In genomic region chr20:53591206-53591651, GRCh38 we compare ENCODE assay signal across 8 cellular contexts. TPM values are rescaled to one million over a fixed set of nuclear protein-coding genes. Genes with fewer than 3 reads are reported as not detected.
DNase-seq lines count a peak whose midpoint lies in the region; TF ChIP-seq lines count a peak whose summit lies in the region.
"Not testable (repeated sequence)": the region's sequence is repeated elsewhere in the genome, so short reads cannot be mapped to it uniquely, and the experiment has no call there.

No MANE protein-coding gene starts in this region.

- H3K4me1 ChIP-seq in Karpas-422 (ENCODE audit: low read length) (peaks cover 26% of the 10 kb centered on the region), neutrophil (ENCODE audit: control insufficient read depth in 1 of 2, insufficient read depth in 1 of 2, low read depth in 1 of 2, low read length in 1 of 2) (peaks cover 57 to 59% of the 10 kb centered on the region in 2 experiments), thyroid gland (peaks cover 10 to 23% of the 10 kb centered on the region in 2 donors)
- H3K4me1 ChIP-seq in ascending aorta = not testable (repeated sequence)

- not testable (repeated sequence) for H4K20me1 ChIP-seq in Karpas-422 (ENCODE audit: insufficient read depth, low read depth, low read length)

- DNase-seq in Calu3; Karpas-422; T-helper 2 cell treated with Interferon-gamma antibody and Interleukin-4, amounts not matched to agents 5 μg/mL and 100 μg/mL, for 36 hours (ENCODE audit: low spot score); ascending aorta (ENCODE audit: low spot score in 2 of 2); epithelial cell of proximal tubule (ENCODE audit: low read depth); kidney epithelial cell (ENCODE audit: low read depth); thyroid gland: not testable (repeated sequence)

- peaks cover 75% of the 10 kb centered on the region for H3K36me3 Mint-ChIP-seq in Calu3 (ENCODE audit: insufficient read depth, unreplicated experiment)
- H3K36me3 Mint-ChIP-seq in T-helper 2 cell treated with Interferon-gamma antibody and Interleukin-4, amounts not matched to agents 5 μg/mL and 100 μg/mL, for 36 hours (ENCODE audit: low read depth) = peaks cover 36% of the 10 kb centered on the region

- not testable (repeated sequence) for H3K9me3 ChIP-seq in Karpas-422 (ENCODE audit: low read length); ascending aorta; neutrophil; thyroid gland

- H3K9me3 Mint-ChIP-seq in Calu3 (ENCODE audit: low read depth, unreplicated experiment); T-helper 2 cell treated with Interferon-gamma antibody and Interleukin-4, amounts not matched to agents 5 μg/mL and 100 μg/mL, for 36 hours: not testable (repeated sequence)

- H3K9ac ChIP-seq in Karpas-422 (ENCODE audit: low read length) = not testable (repeated sequence)

- not testable (repeated sequence) for H3K9me2 ChIP-seq in Karpas-422 (replicated peaks; ENCODE audit: insufficient read depth, low read length)

- H3K4me3 Mint-ChIP-seq in Calu3 (ENCODE audit: low read depth, unreplicated experiment) = peak overlapping the region; percentile 69
- H3K4me3 Mint-ChIP-seq in T-helper 2 cell treated with Interferon-gamma antibody and Interleukin-4, amounts not matched to agents 5 μg/mL and 100 μg/mL, for 36 hours = peak overlapping the region; percentile 94

- not testable (repeated sequence) for TF ChIP-seq POLR2A in thyroid gland (IDR thresholded peaks at IDR 0.05)

- TF ChIP-seq CTCF in Calu3 (IDR thresholded peaks at IDR 0.05; ENCODE audit: unreplicated experiment); ascending aorta (IDR thresholded peaks at IDR 0.05); epithelial cell of proximal tubule (conservative IDR thresholded peaks at IDR 0.05; ENCODE audit: low read depth, low read length); kidney epithelial cell (IDR thresholded peaks at IDR 0.05; ENCODE audit: insufficient read depth, low read length, poor library complexity, severe bottlenecking); neutrophil (IDR thresholded peaks at IDR 0.05); thyroid gland (IDR thresholded peaks at IDR 0.05): not testable (repeated sequence)

- H3K27ac ChIP-seq in Karpas-422 (ENCODE audit: low read length) (peak overlapping the region; percentile 61), ascending aorta (peak overlapping the region; percentile 95 to 99), neutrophil (peak overlapping the region; percentile 98), thyroid gland (peak overlapping the region; percentile 99 to 100 (median 100))

- 21 to 24% methylated on average over 4 of the region's 4 CpGs for WGBS in thyroid gland, 2 donors

- peak overlapping the region; percentile 86 for H3K27ac Mint-ChIP-seq in Calu3 (ENCODE audit: unreplicated experiment)
- peak overlapping the region; percentile 95 for H3K27ac Mint-ChIP-seq in T-helper 2 cell treated with Interferon-gamma antibody and Interleukin-4, amounts not matched to agents 5 μg/mL and 100 μg/mL, for 36 hours

- CTCF ChIA-PET in Calu3 (lab: Charles Lee) = interaction anchor here (1.0 to 1.1 kb wide), 3 partner anchors 8 to 339 kb away, joined by 3 to 6 read pairs (median 3); no protein-coding TSS in a partner anchor

- not testable (repeated sequence) for H2AFZ ChIP-seq in Karpas-422 (ENCODE audit: low read length)

- H3K4me2 ChIP-seq in Karpas-422 (ENCODE audit: low read depth, low read length, poor library complexity, severe bottlenecking) = peak overlapping the region; percentile 41

- not testable (repeated sequence) for BruUV-seq in Calu3 (replicated peaks; lab: Mats Ljungman, UMichigan)

- not testable (repeated sequence) for H3K27me3 ChIP-seq in Karpas-422 (ENCODE audit: low read length); ascending aorta; kidney epithelial cell (ENCODE audit: control insufficient read depth, insufficient read depth, low read length); neutrophil; thyroid gland

- H3K4me3 ChIP-seq in Karpas-422 (ENCODE audit: low read length); thyroid gland (replicated peaks in 1 of 3): not testable (repeated sequence)
- peak overlapping the region; percentile 92 to 98 for H3K4me3 ChIP-seq in ascending aorta
- peak overlapping the region; percentile 84 for H3K4me3 ChIP-seq in epithelial cell of proximal tubule (ENCODE audit: low read depth, low read length)
- peak overlapping the region; percentile 88 for H3K4me3 ChIP-seq in kidney epithelial cell (ENCODE audit: low read depth, low read length)
- peak overlapping the region; percentile 90 for H3K4me3 ChIP-seq in neutrophil (ENCODE audit: low read depth in 1 of 2, low read length in 1 of 2)

- not testable (repeated sequence) for H3K36me3 ChIP-seq in Karpas-422 (ENCODE audit: insufficient read depth, low read length); ascending aorta; kidney epithelial cell (ENCODE audit: control insufficient read depth, insufficient read depth, low read length); neutrophil; thyroid gland

- H3K4me1 Mint-ChIP-seq in Calu3 (ENCODE audit: low read depth, unreplicated experiment) = peaks cover 54% of the 10 kb centered on the region
- peaks cover 43% of the 10 kb centered on the region for H3K4me1 Mint-ChIP-seq in T-helper 2 cell treated with Interferon-gamma antibody and Interleukin-4, amounts not matched to agents 5 μg/mL and 100 μg/mL, for 36 hours (ENCODE audit: low read depth)

- not testable (repeated sequence) for H3K79me2 ChIP-seq in Karpas-422 (ENCODE audit: low read length)

- intact Hi-C loops in Calu3 (cut with micrococcal nuclease; ENCODE audit: unreplicated experiment); thyroid gland (cut with DNase I): not testable (repeated sequence)
- intact Hi-C loops in ascending aorta (cut with DNase I) = loop anchor here (5.0 to 10.0 kb wide), 3 partner anchors 181 to 754 kb away; no protein-coding TSS in a partner anchor

- not testable (repeated sequence) for H3K27me3 Mint-ChIP-seq in Calu3 (ENCODE audit: unreplicated experiment); T-helper 2 cell treated with Interferon-gamma antibody and Interleukin-4, amounts not matched to agents 5 μg/mL and 100 μg/mL, for 36 hours (ENCODE audit: low read depth)

RNA-seq across cellular contexts. Expression of gene ZNF217, which starts 2.4 kb away (rescaled TPM):
- total RNA-seq in Calu3 (2022) = 87.3 and 95.6 TPM in 2 replicates
- 1.5 and 2.2 TPM in 2 replicates for total RNA-seq in Karpas-422 (2014; rRNA removed; shearing (Covaris generic); ENCODE audit: low replicate concordance)
- 8.9 TPM for total RNA-seq in ascending aorta
- 17.4 and 22.1 TPM in 2 replicates for total RNA-seq in epithelial cell of proximal tubule
- total RNA-seq in kidney epithelial cell = 40.0 and 40.8 TPM in 2 replicates
- 10 to 100 TPM; 18.0 to 42.8 (median 27.8) TPM for total RNA-seq in thyroid gland
